Comparison of ENCODE assay signal across 27 cellular contexts in genomic region chr14:73243748-73244147, GRCh38.
"Had no signal": no experiment of that assay in that cellular context is flagged by ENCODE, and none has a peak within 500 bp of the region (broad histone marks: within the 10 kb centered on the region; RNA-seq: fewer than 3 reads in every experiment).

No MANE protein-coding gene starts in this region.

- H3K36me3 Mint-ChIP-seq: immature natural killer cell, naive B cell had no signal

- DNase-seq: cortex of kidney; effector memory CD8-positive, alpha-beta T cell; erythroblast; esophagus squamous epithelium; foreskin melanocyte; hypothalamus; immature natural killer cell; kidney glomerular epithelial cell; left colon; lower lobe of right lung; naive B cell; nucleus accumbens; stimulated activated CD4-positive, alpha-beta T cell treated with anti-CD3 and anti-CD28 coated beads, Interleukin-12 subunit alpha, Interleukin-12 subunit beta, amount 100 ng/mL, for 4 hours; stimulated activated CD4-positive, alpha-beta T cell treated with anti-CD3 and anti-CD28 coated beads, Interleukin-1b, Interleukin-23, amount 100 ng/mL, for 48 hours; stimulated activated CD4-positive, alpha-beta T cell treated with anti-CD3 and anti-CD28 coated beads, Interleukin-4, amount 100 ng/mL, for 1 hour; stimulated activated CD8-positive, alpha-beta memory T cell treated with anti-CD3 and anti-CD28 coated beads, Interleukin-4, amount 100 ng/mL, for 48 hours; stimulated activated naive CD4-positive, alpha-beta T cell treated with Interleukin-2 at 50 U/mL for 16 hours; stomach; thyroid gland; trophoblast cell had no signal

- H3K9me3 ChIP-seq: esophagus squamous epithelium, lower lobe of right lung, prostate gland, right atrium auricular region, stomach, thyroid gland had no signal

- H3K4me2 ChIP-seq: smooth muscle cell had no signal

- H3K27ac ChIP-seq: lower lobe of right lung, prostate gland, right atrium auricular region had no signal

- H3K27ac Mint-ChIP-seq: effector memory CD8-positive, alpha-beta T cell; immature natural killer cell had no signal

- H3K9me3 Mint-ChIP-seq: effector memory CD8-positive, alpha-beta T cell; immature natural killer cell; nephron had no signal

- H3K4me3 Mint-ChIP-seq: nephron had no signal

- H3K4me3 ChIP-seq: esophagus squamous epithelium, lower lobe of right lung, prostate gland, right atrium auricular region, smooth muscle cell, stomach, thyroid gland had no signal

- H3K27me3 ChIP-seq: right atrium auricular region, thyroid gland had no signal

- FAIRE-seq: endometrium had no signal

- H3K36me3 ChIP-seq: esophagus squamous epithelium, lower lobe of right lung, prostate gland, right atrium auricular region, thyroid gland had no signal

- ATAC-seq: effector memory CD8-positive, alpha-beta T cell; left colon; left ventricle myocardium superior; lower lobe of right lung; sciatic nerve had no signal
